14 cellular contexts compared by ENCODE assay signal in the genomic region with DNA sequence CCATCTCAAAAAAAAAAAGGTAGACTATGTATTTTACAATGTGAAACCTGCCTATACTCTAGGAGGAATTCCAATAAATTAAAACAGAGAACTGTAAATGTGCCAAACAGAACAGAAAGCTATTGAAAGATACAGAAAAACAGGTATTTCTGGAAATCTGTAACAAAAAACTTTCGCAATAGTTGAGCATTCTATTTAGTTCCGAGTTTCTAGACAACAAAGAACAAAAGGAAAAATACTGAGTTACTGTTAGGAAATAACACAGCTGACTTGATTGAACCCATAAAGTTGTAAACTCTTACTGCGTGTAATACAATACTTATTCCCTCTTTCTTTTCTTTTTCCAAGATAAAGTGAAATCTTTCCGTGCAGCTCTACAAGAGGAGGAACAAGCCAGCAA. TPM values are rescaled to one million over a fixed set of nuclear protein-coding genes. Genes with fewer than 3 reads are reported as not detected.
DNase-seq lines count a peak whose midpoint lies in the region; ATAC-seq, FAIRE-seq and TF ChIP-seq lines count a peak whose summit lies in the region.
"Had no signal": no experiment of that assay in that cellular context is flagged by ENCODE, and none has a peak within 500 bp of the region (broad histone marks: within the 10 kb centered on the region; RNA-seq: fewer than 3 reads in every experiment).

No MANE protein-coding gene starts in this region.

- H3K4me3 ChIP-seq in K562: no peak overlapping the region
- H3K4me3 ChIP-seq in coronary artery: no peak overlapping the region
- H3K4me3 ChIP-seq: transverse colon had no signal

- no peak for TF ChIP-seq CTCF in 22Rv1 (IDR thresholded peaks at IDR 0.05)
- TF ChIP-seq CTCF in K562 (IDR thresholded peaks at IDR 0.05 in 2 of 3, conservative IDR thresholded peaks at IDR 0.05 in 1 of 3; ENCODE audit: insufficient read depth in 2 of 3, low read depth in 1 of 3, low read length in 3 of 3): no peak
- TF ChIP-seq CTCF in coronary artery (IDR thresholded peaks at IDR 0.05): no peak

- TF ChIP-seq EP300 in K562 (IDR thresholded peaks at IDR 0.05; ENCODE audit: low read length): no peak

- H3K4me1 ChIP-seq in K562 (replicated peaks in 1 of 2; ENCODE audit: control insufficient read depth in 2 of 2, insufficient read depth in 2 of 2, low read length in 2 of 2): no peaks in the 10 kb centered on the region
- H3K4me1 ChIP-seq: transverse colon had no signal

- DNase-seq in GM18507 (ENCODE audit: extremely low spot score, insufficient read length, low read depth): no peak
- no peak for DNase-seq in K562 (ENCODE audit: extremely low read depth in 1 of 4, low spot score in 3 of 4)
- DNase-seq in memory B cell (ENCODE audit: low spot score in 2 of 2): no peak
- no peak for DNase-seq in coronary artery (ENCODE audit: low spot score)
- DNase-seq in T-helper 2 cell: no peak
- DNase-seq: activated CD4-positive, CD25-positive, alpha-beta regulatory T cell treated with anti-CD3 and anti-CD28 coated beads, Interleukin-2, amount 50 U/mL, for 72 hours; MV-4-11; NCI-H2107; NCI-H82; transverse colon had no signal

- peak overlapping the region; percentile 32 for H3K27ac Mint-ChIP-seq in memory B cell

- CTCF ChIA-PET in K562 (lab: Yijun Ruan, JAX; ENCODE audit: low intra/inter-chr PET ratio): interaction anchor here (0.5 kb wide), 1 partner anchor 1210 kb away, joined by 4 read pairs; no protein-coding TSS in a partner anchor

- no peak overlapping the region for H3K9ac ChIP-seq in K562 (ENCODE audit: insufficient read depth in 1 of 2, low read depth in 2 of 2, low read length in 2 of 2)

- H3K4me1 Mint-ChIP-seq in memory B cell: no peaks in the 10 kb centered on the region

- intact Hi-C loops in K562 (cut with micrococcal nuclease): no loop called here

- H3K27me3 Mint-ChIP-seq in memory B cell: no peaks in the 10 kb centered on the region

- H3K9me1 ChIP-seq in K562 (ENCODE audit: control insufficient read depth, insufficient read depth, low read length): no peaks in the 10 kb centered on the region

- no peak for TF ChIP-seq RAD21 in K562 (CRISPR knock-in tag; conservative IDR thresholded peaks at IDR 0.05 in 1 of 2, IDR thresholded peaks at IDR 0.05 in 1 of 2)

- TF ChIP-seq POLR2A in K562 (conservative IDR thresholded peaks at IDR 0.05): no peak

- no peaks in the 10 kb centered on the region for H3K9me3 Mint-ChIP-seq in memory B cell
- H3K9me3 Mint-ChIP-seq: T-helper 1 cell treated with Interleukin-12 subunit alpha and Interleukin-12 subunit beta and Interleukin-4 antibody, amounts not matched to agents 30 μg/mL and 1 μg/mL, for 36 hours had no signal

- peaks cover 87% of the 10 kb centered on the region for H3K36me3 ChIP-seq in K562 (ENCODE audit: control insufficient read depth, insufficient read depth, low read length)

- no peaks in the 10 kb centered on the region for H3K27me3 ChIP-seq in K562 (ENCODE audit: control insufficient read depth in 2 of 2, insufficient read depth in 2 of 2, low read length in 2 of 2)
- H3K27me3 ChIP-seq: transverse colon had no signal

- ATAC-seq in K562 (no peak), memory B cell (ENCODE audit: low read depth) (no peak), GM21529 (IDR thresholded peaks at IDR 0.05; ENCODE audit: unreplicated experiment) (no peak), HG02885 (IDR thresholded peaks at IDR 0.05; ENCODE audit: poor library complexity, unreplicated experiment) (no peak)

- H3K4me3 Mint-ChIP-seq in memory B cell: no peak overlapping the region
- H3K4me3 Mint-ChIP-seq: T-helper 1 cell treated with Interleukin-12 subunit alpha and Interleukin-12 subunit beta and Interleukin-4 antibody, amounts not matched to agents 30 μg/mL and 1 μg/mL, for 36 hours had no signal

- H2AFZ ChIP-seq in K562 (ENCODE audit: low read depth, low read length): no peak overlapping the region

- H3K4me2 ChIP-seq in K562 (ENCODE audit: insufficient read depth, low read length): no peak overlapping the region

- BruUV-seq in K562 (replicated peaks; lab: Mats Ljungman, UMichigan): no TSS peak

- POLR2A ChIA-PET in K562 (lab: Yijun Ruan, JAX): interaction anchor here (1.4 kb wide), 1 partner anchor 18 kb away, joined by 5 read pairs; the partner anchor contains the start of gene DIMT1

- no peaks in the 10 kb centered on the region for H3K9me3 ChIP-seq in K562 (replicated peaks; ENCODE audit: control insufficient read depth, insufficient read depth, low read depth, low read length)
- H3K9me3 ChIP-seq: transverse colon had no signal

- no peaks in the 10 kb centered on the region for H4K20me1 ChIP-seq in K562 (replicated peaks; ENCODE audit: control insufficient read depth, insufficient read depth, low read length)

- WGBS in K562 (ENCODE audit: insufficient coverage, low coverage, missing lambda C conversion rate): 96% methylated on average over 4 of the region's 4 CpGs

- in situ Hi-C loops in K562 (cut with MboI): no loop called here

- FAIRE-seq in GM18507 (lab: Jason Lieb, UNC) (peak; percentile 36), K562 (lab: Jason Lieb, UNC) (no peak)

- H3K79me2 ChIP-seq in K562 (ENCODE audit: control insufficient read depth, insufficient read depth, low read length): no peaks in the 10 kb centered on the region

- H3K36me3 Mint-ChIP-seq in memory B cell: peaks cover 19% of the 10 kb centered on the region

- H3K27ac ChIP-seq in 22Rv1: peak overlapping the region; percentile 35
- H3K27ac ChIP-seq in K562 (ENCODE audit: extremely low read depth, low read depth, low read length): no peak overlapping the region
- no peak overlapping the region for H3K27ac ChIP-seq in coronary artery

TF ChIP-seq in K562, 482 proteins besides CTCF, POLR2A, EP300 and RAD21 (continues in another document):
- no peak for TF ChIP-seq EGR1 (conservative IDR thresholded peaks at IDR 0.05)
- TF ChIP-seq SRSF1 (IDR thresholded peaks at IDR 0.05; ENCODE audit: low read depth, low read length): no peak
- no peak for TF ChIP-seq ZNF277 (CRISPR knock-in tag; IDR thresholded peaks at IDR 0.05; ENCODE audit: borderline replicate concordance)
- TF ChIP-seq CEBPB (tag; IDR thresholded peaks at IDR 0.05): peak; percentile 82
- no peak for TF ChIP-seq CEBPG (CRISPR knock-in tag; IDR thresholded peaks at IDR 0.05)
- peak; percentile 41 to 58; a peak in 2 of 4 replicates for TF ChIP-seq CEBPG (tag; conservative IDR thresholded peaks at IDR 0.05 in 1 of 2, IDR thresholded peaks at IDR 0.05 in 1 of 2)

RNA-seq across cellular contexts. Expression of gene DIMT1, which starts 18.6 kb away (rescaled TPM):
- total RNA-seq in K562 (2011; cell fraction: chromatin; rRNA removed; ENCODE audit: low replicate concordance): 25.7 and 41.2 TPM in 2 replicates
- 17.6 and 19.8 TPM in 2 replicates for total RNA-seq in K562 (2011; cell fraction: nucleolus; rRNA removed)
- total RNA-seq in K562 (2011; cell fraction: nucleoplasm; rRNA removed): 20.8 and 26.9 TPM in 2 replicates
- total RNA-seq in K562 (2014; rRNA removed): 66.8 and 117 TPM in 2 replicates
- total RNA-seq in K562 (2014; rRNA removed; fragmentation: Illumina TruSeq; extraction: Trizol): 54.1 and 67.6 TPM in 2 replicates
- total RNA-seq in K562 (2015; rRNA removed; fragmentation: Illumina TruSeq; extraction: Trizol): 47.2 and 48.5 TPM in 2 replicates
- 64.3 and 64.5 TPM in 2 replicates for total RNA-seq in K562 (2021)
- 56.4 and 85.3 TPM in 2 replicates for polyA plus RNA-seq in K562 (2011; rRNA removed)
- polyA plus RNA-seq in K562 (2011; cell fraction: cytosol; rRNA removed): 28.3 and 31.9 TPM in 2 replicates
- polyA plus RNA-seq in K562 (2011; cell fraction: nucleus; rRNA removed): 38.6 and 42.2 TPM in 2 replicates
- polyA plus RNA-seq in K562 (2012): 49.7 and 50.9 TPM in 2 replicates
- polyA plus RNA-seq in K562 (2014; fragmentation: Illumina TruSeq; extraction: Trizol): 54.9 and 59.1 TPM in 2 replicates
- polyA plus RNA-seq in K562 (2014; fragmentation: Nextera tagmentation; extraction: Ambion mirVana): 10 to 100 TPM; 28.9 to 39.9 TPM
- 53.3 and 73.8 TPM in 2 replicates for polyA plus RNA-seq in K562 (2014; rRNA removed)
- polyA minus RNA-seq in K562 (2011; rRNA and poly(A)+ RNA removed): 43.7 and 59.4 TPM in 2 replicates
- 13.9 and 21.2 TPM in 2 replicates for polyA minus RNA-seq in K562 (2011; cell fraction: cytosol; rRNA and poly(A)+ RNA removed)
- 20.9 and 21.4 TPM in 2 replicates for polyA minus RNA-seq in K562 (2011; cell fraction: nucleus; rRNA and poly(A)+ RNA removed)

RNA-seq across cellular contexts. Expression of gene IPO11, which starts 27.4 kb away (rescaled TPM):
- 185 and 259 TPM in 2 replicates for total RNA-seq in K562 (2011; cell fraction: chromatin; rRNA removed; ENCODE audit: low replicate concordance)
- total RNA-seq in K562 (2011; cell fraction: nucleolus; rRNA removed): 33.7 and 40.3 TPM in 2 replicates
- 102 and 134 TPM in 2 replicates for total RNA-seq in K562 (2011; cell fraction: nucleoplasm; rRNA removed)
- 44.6 and 57.7 TPM in 2 replicates for total RNA-seq in K562 (2014; rRNA removed)
- 94.0 and 105 TPM in 2 replicates for total RNA-seq in K562 (2014; rRNA removed; fragmentation: Illumina TruSeq; extraction: Trizol)
- 66.9 and 70.9 TPM in 2 replicates for total RNA-seq in K562 (2015; rRNA removed; fragmentation: Illumina TruSeq; extraction: Trizol)
- total RNA-seq in K562 (2021): 96.0 and 101 TPM in 2 replicates
- polyA plus RNA-seq in K562 (2011; rRNA removed): 71.6 and 85.9 TPM in 2 replicates
- polyA plus RNA-seq in K562 (2011; cell fraction: cytosol; rRNA removed): 46.8 and 52.7 TPM in 2 replicates
- polyA plus RNA-seq in K562 (2011; cell fraction: nucleus; rRNA removed): 55.7 and 69.0 TPM in 2 replicates
- polyA plus RNA-seq in K562 (2012): 29.9 and 34.4 TPM in 2 replicates
- polyA plus RNA-seq in K562 (2014; fragmentation: Illumina TruSeq; extraction: Trizol): 82.1 and 91.6 TPM in 2 replicates
- polyA plus RNA-seq in K562 (2014; fragmentation: Nextera tagmentation; extraction: Ambion mirVana): 10 to 100 TPM; 39.5 to 45.4 TPM
- polyA plus RNA-seq in K562 (2014; rRNA removed): 35.4 and 38.7 TPM in 2 replicates
- 273 and 294 TPM in 2 replicates for polyA minus RNA-seq in K562 (2011; rRNA and poly(A)+ RNA removed)
- polyA minus RNA-seq in K562 (2011; cell fraction: cytosol; rRNA and poly(A)+ RNA removed): 64.4 and 95.9 TPM in 2 replicates
- 62.2 and 109 TPM in 2 replicates for polyA minus RNA-seq in K562 (2011; cell fraction: nucleus; rRNA and poly(A)+ RNA removed)
